In the genomic region with DNA sequence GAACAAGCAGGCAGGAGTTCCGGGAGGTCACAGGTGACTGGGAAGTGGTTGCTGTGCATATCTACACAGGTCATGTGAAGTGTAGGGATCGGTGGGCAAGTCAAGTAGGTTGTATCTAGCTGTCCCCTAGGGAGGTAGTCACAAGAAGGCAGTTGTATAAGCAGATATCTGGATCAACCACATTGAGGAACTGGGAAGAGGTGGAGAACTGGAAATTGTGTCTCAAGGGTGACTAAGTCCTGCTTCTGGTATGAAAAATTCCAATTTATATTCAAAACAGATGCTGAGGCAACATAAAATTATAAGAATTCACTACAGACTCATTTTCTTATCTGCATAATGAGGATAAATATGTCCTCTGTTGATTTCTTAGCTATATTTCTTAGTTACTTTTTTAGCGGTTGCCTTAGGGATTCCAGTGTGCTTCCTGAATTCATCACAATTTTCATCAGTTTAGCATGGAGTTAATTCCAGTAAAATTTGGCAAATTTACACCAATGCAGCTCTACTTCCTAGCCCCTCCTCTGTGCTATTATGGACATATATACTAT, we compare ENCODE assay signal across 26 cellular contexts. TPM values are rescaled to one million over a fixed set of nuclear protein-coding genes. Genes with fewer than 3 reads are reported as not detected.
DNase-seq lines count a peak whose midpoint lies in the region; ATAC-seq and TF ChIP-seq lines count a peak whose summit lies in the region.
"Had no signal": no experiment of that assay in that cellular context is flagged by ENCODE, and none has a peak within 500 bp of the region (broad histone marks: within the 10 kb centered on the region; RNA-seq: fewer than 3 reads in every experiment).

No MANE protein-coding gene starts in this region.

- H3K9ac ChIP-seq in colonic mucosa (ENCODE audit: low read depth in 2 of 2, low read length in 2 of 2), result no peak overlapping the region

- no peak for TF ChIP-seq CTCF in colonic mucosa (IDR thresholded peaks at IDR 0.05)

- peak; percentile 92 for DNase-seq in EH (ENCODE audit: low read depth)
- DNase-seq in SK-MEL-5 (ENCODE audit: low read depth, low spot score), result peak; percentile 14
- peak; percentile 81 for DNase-seq in fibroblast of gingiva (ENCODE audit: low read depth)
- DNase-seq in stromal cell of bone marrow (ENCODE audit: low read depth), result peak; percentile 88
- no peak for DNase-seq in stimulated activated CD4-positive, alpha-beta T cell treated with anti-CD3 and anti-CD28 coated beads, Interleukin-2, amount 100 ng/mL, for 48 hours
- DNase-seq in colonic mucosa, result no peak
- DNase-seq: activated CD4-positive, CD25-positive, alpha-beta regulatory T cell treated with anti-CD3 and anti-CD28 coated beads, Interleukin-2, amount 50 U/mL, for 72 hours; activated CD8-positive, alpha-beta T cell treated with anti-CD3 and anti-CD28 coated beads for 36 hours; DMS53; effector memory CD4-positive, alpha-beta T cell; NCI-H1436 treated with DMSO at 0.1 percent for 48 hours; NCI-H510A treated with DMSO at 0.1 percent for 48 hours; ovary; retina; SIG-M5; spleen; stimulated activated CD4-positive, alpha-beta T cell treated with anti-CD3 and anti-CD28 coated beads, Interleukin-4, amount 100 ng/mL, for 24 hours; stimulated activated naive B cell treated with anti-CD40 and anti-IgM and Interleukin-4, amounts not matched to agents 10 μg/mL and 1 μg/mL and 100 μg/mL, for 72 hours; T-helper 1 cell; testis; uterus had no signal

- in situ Hi-C loops in SK-MEL-5 (cut with HindIII; ENCODE audit: low pct_unique_long_range_greater_than_20kb, low sequenced_read_pairs), result no loop called here

- H3K9me3 ChIP-seq in colonic mucosa, result no peaks in the 10 kb centered on the region
- H3K9me3 ChIP-seq: ovary, testis, uterus had no signal

- no peak for ATAC-seq in GM18870 (IDR thresholded peaks at IDR 0.05; ENCODE audit: unreplicated experiment)
- ATAC-seq: activated CD8-positive, alpha-beta T cell treated with anti-CD3 and anti-CD28 coated beads for 36 hours; GM12878; natural killer cell treated with Interleukin-12 subunit alpha and Interleukin-12 subunit beta and Interleukin-15 and Interleukin-18, amount 100 ng/mL, for 72 hours; Panc1; stimulated activated naive B cell treated with anti-CD40 and anti-IgM and Interleukin-4, amounts not matched to agents 10 μg/mL and 1 μg/mL and 100 μg/mL, for 72 hours had no signal

- intact Hi-C loops in colonic mucosa (cut with DNase I), result no loop called here

- no peak overlapping the region for H3K4me3 ChIP-seq in colonic mucosa
- H3K4me3 ChIP-seq: breast epithelium, GM12878, ovary, spleen, testis, uterus had no signal

- H3K36me3 ChIP-seq in colonic mucosa, result no peaks in the 10 kb centered on the region
- H3K36me3 ChIP-seq: breast epithelium, ovary, spleen, uterus had no signal

- no peak overlapping the region for H3K27ac ChIP-seq in colonic mucosa
- H3K27ac ChIP-seq: breast epithelium, ovary, spleen, testis, uterus had no signal

- no peaks in the 10 kb centered on the region for H3K27me3 ChIP-seq in colonic mucosa
- H3K27me3 ChIP-seq: breast epithelium, ovary, testis, uterus had no signal

- no peaks in the 10 kb centered on the region for H3K4me1 ChIP-seq in colonic mucosa
- H3K4me1 ChIP-seq: breast epithelium, testis, uterus had no signal

RNA-seq across cellular contexts. Expression of gene GALNT12, which starts 46.8 kb away (rescaled TPM):
- 33.8 and 34.7 TPM in 2 replicates for total RNA-seq in SK-MEL-5 (2014; rRNA removed; shearing (Covaris generic))
- polyA plus RNA-seq in SK-MEL-5 (2015; cell fraction: cytosol; rRNA removed), result 36.2 and 50.4 TPM in 2 replicates
- 27.4 and 37.6 TPM in 2 replicates for polyA plus RNA-seq in SK-MEL-5 (2015; cell fraction: nucleus; rRNA removed)
- total RNA-seq in colonic mucosa, result 100 to 1,000 TPM in 1 of 2 donors, 10 to 100 TPM in 1; 69.6 to 145 TPM

RNA-seq across cellular contexts. Expression of gene ANKS6, which starts 57.9 kb away (rescaled TPM):
- 16.4 and 16.9 TPM in 2 replicates for total RNA-seq in SK-MEL-5 (2014; rRNA removed; shearing (Covaris generic))
- polyA plus RNA-seq in SK-MEL-5 (2015; cell fraction: cytosol; rRNA removed), result 24.5 and 30.3 TPM in 2 replicates
- polyA plus RNA-seq in SK-MEL-5 (2015; cell fraction: nucleus; rRNA removed), result 65.8 and 101 TPM in 2 replicates
- total RNA-seq in colonic mucosa, result 10 to 100 TPM; 19.5 to 22.0 TPM

Comparison
In these comparisons a context has a peak if more than half of its experiments do, and no peak if none do; other contexts are left out.
1. DNase-seq: peak in EH (single experiment), SK-MEL-5 (single experiment), fibroblast of gingiva (single experiment) and stromal cell of bone marrow (single experiment); none in stimulated activated CD4-positive, alpha-beta T cell treated with anti-CD3 and anti-CD28 coated beads, Interleukin-2, amount 100 ng/mL, for 48 hours (0 of 2) and colonic mucosa (single experiment).